In the genomic region with DNA sequence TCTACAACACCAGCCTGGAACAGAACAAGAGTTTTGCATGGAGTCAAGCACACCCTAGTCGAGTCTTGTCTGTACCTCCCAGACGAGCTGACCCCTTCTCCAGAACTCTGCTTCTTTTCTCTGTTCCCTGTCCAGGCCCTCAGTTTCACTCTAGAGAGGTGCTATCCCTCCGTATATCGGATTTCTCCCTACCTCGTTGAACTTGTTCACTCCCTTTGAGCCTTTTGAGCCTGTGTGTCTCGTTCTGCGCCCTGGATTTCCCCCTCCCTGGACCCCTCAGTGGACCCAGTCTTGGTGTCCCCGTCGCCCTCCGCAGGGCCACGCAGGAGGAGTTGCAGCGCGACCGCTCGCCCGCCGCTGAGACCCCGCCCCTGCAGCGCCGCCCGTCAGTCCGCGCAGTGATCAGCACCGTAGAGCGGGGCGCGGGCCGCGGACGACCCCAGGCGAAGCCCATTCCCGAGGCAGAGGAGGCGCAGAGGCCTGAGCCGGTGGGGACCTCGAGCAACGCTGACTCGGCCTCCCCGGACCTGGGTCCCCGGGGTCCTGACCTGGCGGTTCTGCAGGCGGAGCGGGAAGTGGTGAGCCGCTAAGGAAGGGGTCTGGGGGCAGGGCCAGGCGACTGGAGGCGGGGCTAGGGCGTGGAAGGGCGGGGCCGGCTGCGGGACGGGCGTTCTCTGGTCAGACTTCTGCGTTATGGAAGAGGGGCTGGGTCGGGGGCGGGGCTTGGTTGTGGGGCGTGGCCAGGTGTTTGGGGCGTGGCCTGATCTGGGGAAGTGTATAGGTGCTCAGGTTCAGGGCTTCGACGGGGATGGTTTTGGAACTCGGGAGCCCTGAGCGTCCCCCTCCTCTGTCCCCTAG, we compare ENCODE assay signal across 8 cellular contexts. TPM values are rescaled to one million over a fixed set of nuclear protein-coding genes. Genes with fewer than 3 reads are reported as not detected.
DNase-seq lines count a peak whose midpoint lies in the region; ATAC-seq, FAIRE-seq and TF ChIP-seq lines count a peak whose summit lies in the region.

No MANE protein-coding gene starts in this region.

- FAIRE-seq in keratinocyte (lab: Jason Lieb, UNC): peak; percentile 72

- H3K4me3 ChIP-seq in keratinocyte (ENCODE audit: control insufficient read depth in 2 of 3, extremely low read depth in 1 of 3, insufficient read depth in 2 of 3, low read depth in 1 of 3, low read length in 3 of 3): peak overlapping the region; percentile 53 to 87 (median 79)

- dilution Hi-C loops in keratinocyte (cut with MboI; ENCODE audit: extremely low pct_ligation_motif_present, low sequenced_read_pairs): no loop called here

- H3K4me1 ChIP-seq in keratinocyte (ENCODE audit: control insufficient read depth, extremely low read depth, insufficient read depth, low read length): peaks cover 12% of the 10 kb centered on the region

- H3K4me1 Mint-ChIP-seq in brain: peaks cover 28% of the 10 kb centered on the region

- no peaks in the 10 kb centered on the region for H3K79me2 ChIP-seq in keratinocyte (ENCODE audit: control insufficient read depth, insufficient read depth, low read length)

- H3K27ac Mint-ChIP-seq in brain: peak overlapping the region in 1 of 5 experiments; percentile 80

- peaks cover 17% of the 10 kb centered on the region for H3K27me3 ChIP-seq in keratinocyte (ENCODE audit: control insufficient read depth, extremely low read depth, insufficient read depth, low read length)

- H3K9me3 ChIP-seq in keratinocyte (ENCODE audit: control insufficient read depth, low read depth, low read length): no peaks in the 10 kb centered on the region

- H3K4me3 Mint-ChIP-seq in brain: peak overlapping the region; percentile 83 to 94 (median 88)

- H3K36me3 ChIP-seq in keratinocyte (ENCODE audit: control insufficient read depth in 2 of 2, extremely low read depth in 1 of 2, insufficient read depth in 2 of 2, low read length in 2 of 2): peaks cover 0 to 9% of the 10 kb centered on the region in 2 experiments

- no peaks in the 10 kb centered on the region for H4K20me1 ChIP-seq in keratinocyte (ENCODE audit: control insufficient read depth, extremely low read depth, insufficient read depth, low read length)

- TF ChIP-seq CTCF in brain (conservative IDR thresholded peaks at IDR 0.05) (no peak), keratinocyte (optimal IDR thresholded peaks at IDR 0.05 in 1 of 3, IDR thresholded peaks at IDR 0.05 in 1 of 3, conservative IDR thresholded peaks at IDR 0.05 in 1 of 3; ENCODE audit: extremely low read depth in 1 of 3, insufficient read depth in 2 of 3, low read length in 3 of 3) (peak in 1 of 3 experiments; percentile 25)

- peak; percentile 61 for ATAC-seq in GM21825 (IDR thresholded peaks at IDR 0.05; ENCODE audit: unreplicated experiment)

- peak; percentile 80 for DNase-seq in COLO668 (lab: John Stamatoyannopoulos, UW; ENCODE audit: unreplicated experiment)
- DNase-seq in NCI-H1694 (lab: John Stamatoyannopoulos, UW): peak; percentile 42
- DNase-seq in UCSD-AML1 (lab: John Stamatoyannopoulos, UW; ENCODE audit: unreplicated experiment): peak; percentile 97
- no peak for DNase-seq in keratinocyte (ENCODE audit: low read depth, low spot score)
- peak; percentile 85 to 90 for DNase-seq in stimulated activated CD4-positive, alpha-beta T cell treated with anti-CD3 and anti-CD28 coated beads, Interleukin-2, amount 100 ng/mL, for 24 hours
- no peak for DNase-seq in NK-92 (lab: John Stamatoyannopoulos, UW; ENCODE audit: unreplicated experiment)

- peaks cover 80% of the 10 kb centered on the region for H3K27me3 Mint-ChIP-seq in brain

- peak overlapping the region; percentile 81 for H2AFZ ChIP-seq in keratinocyte (ENCODE audit: control insufficient read depth, low read length)

- peak overlapping the region; percentile 99 for H3K4me2 ChIP-seq in keratinocyte (ENCODE audit: control insufficient read depth, extremely low read depth, insufficient read depth, low read depth, low read length)

- H3K9me3 Mint-ChIP-seq in brain: peaks cover 0 to 12% (median 3%) of the 10 kb centered on the region in 5 experiments

- no peaks in the 10 kb centered on the region for H3K36me3 Mint-ChIP-seq in brain

- H3K27ac ChIP-seq in keratinocyte (ENCODE audit: control insufficient read depth, insufficient read depth, low read length): peak overlapping the region; percentile 70

- H3K9ac ChIP-seq in keratinocyte (ENCODE audit: control insufficient read depth, extremely low read depth, insufficient read depth, low read length): peak overlapping the region; percentile 63

- no peaks in the 10 kb centered on the region for H3K9me1 ChIP-seq in keratinocyte (ENCODE audit: control insufficient read depth, extremely low read depth, insufficient read depth, low read length)

RNA-seq across cellular contexts. Expression of a gene that starts 5.5 kb away (rescaled TPM):
- 5.5 TPM for polyA plus RNA-seq in brain (ENCODE audit: insufficient read depth, low read depth, low replicate concordance)
- 20.1 to 37.3 TPM (median 26.0 TPM) in 3 replicates for polyA plus RNA-seq in keratinocyte
- 273 TPM for polyA plus RNA-seq in keratinocyte (2011; ENCODE audit: low read depth)
- 16.9 and 29.1 TPM in 2 replicates for polyA plus RNA-seq in keratinocyte (2011; cell fraction: cytosol; rRNA removed)
- polyA plus RNA-seq in keratinocyte (2011; cell fraction: nucleus; rRNA removed): 128 and 147 TPM in 2 replicates
- 33.8 and 363 TPM in 2 replicates for polyA plus RNA-seq in keratinocyte (2012; ENCODE audit: low replicate concordance)
- 23.5 to 49.5 TPM (median 38.9 TPM) in 3 replicates for polyA minus RNA-seq in keratinocyte
- polyA minus RNA-seq in keratinocyte (2011; cell fraction: cytosol; rRNA and poly(A)+ RNA removed): 27.6 TPM
- polyA minus RNA-seq in keratinocyte (2011; cell fraction: nucleus; rRNA and poly(A)+ RNA removed): 25.4 and 32.1 TPM in 2 replicates

RNA-seq across cellular contexts. Expression of a gene that starts 18.2 kb away (rescaled TPM):
- polyA plus RNA-seq in brain (ENCODE audit: insufficient read depth, low read depth, low replicate concordance) (4.8 TPM), keratinocyte (10.6 to 16.3 TPM (median 11.9 TPM) in 3 replicates)
- polyA plus RNA-seq in keratinocyte (2011; ENCODE audit: low read depth): 24.6 TPM
- 9.4 and 10.7 TPM in 2 replicates for polyA plus RNA-seq in keratinocyte (2011; cell fraction: cytosol; rRNA removed)
- 28.4 and 30.3 TPM in 2 replicates for polyA plus RNA-seq in keratinocyte (2011; cell fraction: nucleus; rRNA removed)
- polyA plus RNA-seq in keratinocyte (2012; ENCODE audit: low replicate concordance): 10.6 and 59.3 TPM in 2 replicates
- 13.5 to 28.4 TPM (median 17.9 TPM) in 3 replicates for polyA minus RNA-seq in keratinocyte
- 12.1 TPM for polyA minus RNA-seq in keratinocyte (2011; cell fraction: cytosol; rRNA and poly(A)+ RNA removed)
- 20.5 and 21.5 TPM in 2 replicates for polyA minus RNA-seq in keratinocyte (2011; cell fraction: nucleus; rRNA and poly(A)+ RNA removed)

RNA-seq across cellular contexts. Expression of a gene that starts 36.3 kb away (rescaled TPM):
- polyA plus RNA-seq in brain (ENCODE audit: insufficient read depth, low read depth, low replicate concordance) (56.9 TPM), keratinocyte (22.9 to 41.2 TPM (median 24.7 TPM) in 3 replicates)
- 15.7 TPM for polyA plus RNA-seq in keratinocyte (2011; ENCODE audit: low read depth)
- polyA plus RNA-seq in keratinocyte (2011; cell fraction: cytosol; rRNA removed): 7.6 and 16.9 TPM in 2 replicates
- polyA plus RNA-seq in keratinocyte (2011; cell fraction: nucleus; rRNA removed): 83.9 and 118 TPM in 2 replicates
- polyA plus RNA-seq in keratinocyte (2012; ENCODE audit: low replicate concordance): 26.9 and 37.2 TPM in 2 replicates
- polyA minus RNA-seq in keratinocyte: 11.8 to 24.6 TPM (median 18.4 TPM) in 3 replicates
- 23.6 TPM for polyA minus RNA-seq in keratinocyte (2011; cell fraction: cytosol; rRNA and poly(A)+ RNA removed)
- polyA minus RNA-seq in keratinocyte (2011; cell fraction: nucleus; rRNA and poly(A)+ RNA removed): 25.2 and 35.6 TPM in 2 replicates

RNA-seq across cellular contexts. Expression of a gene that starts 43.1 kb away (rescaled TPM):
- not detected for polyA plus RNA-seq in brain (ENCODE audit: insufficient read depth, low read depth, low replicate concordance)
- polyA plus RNA-seq in keratinocyte: 0.04 to 0.09 TPM in 2 of 3 replicates, not detected in the other
- polyA plus RNA-seq in keratinocyte (2011; ENCODE audit: low read depth): not detected
- 0.04 and 0.06 TPM in 2 replicates for polyA plus RNA-seq in keratinocyte (2011; cell fraction: cytosol; rRNA removed)
- polyA plus RNA-seq in keratinocyte (2011; cell fraction: nucleus; rRNA removed): 0.25 and 0.31 TPM in 2 replicates
- 0.66 TPM in 1 of 2 replicates, not detected in the other for polyA plus RNA-seq in keratinocyte (2012; ENCODE audit: low replicate concordance)
- 0.13 to 0.20 TPM in 2 of 3 replicates, not detected in the other for polyA minus RNA-seq in keratinocyte
- not detected for polyA minus RNA-seq in keratinocyte (2011; cell fraction: cytosol; rRNA and poly(A)+ RNA removed)
- polyA minus RNA-seq in keratinocyte (2011; cell fraction: nucleus; rRNA and poly(A)+ RNA removed): 0.78 TPM in 1 of 2 replicates, not detected in the other

Comparison
In these comparisons a context has a peak if more than half of its experiments do, and no peak if none do; other contexts are left out.
1. DNase-seq: peak in COLO668 (single experiment), NCI-H1694 (single experiment), UCSD-AML1 (single experiment) and stimulated activated CD4-positive, alpha-beta T cell treated with anti-CD3 and anti-CD28 coated beads, Interleukin-2, amount 100 ng/mL, for 24 hours (2 of 2); none in keratinocyte (single experiment) and NK-92 (single experiment).